Comparison of ENCODE assay signal across 8 cellular contexts in the genomic region with DNA sequence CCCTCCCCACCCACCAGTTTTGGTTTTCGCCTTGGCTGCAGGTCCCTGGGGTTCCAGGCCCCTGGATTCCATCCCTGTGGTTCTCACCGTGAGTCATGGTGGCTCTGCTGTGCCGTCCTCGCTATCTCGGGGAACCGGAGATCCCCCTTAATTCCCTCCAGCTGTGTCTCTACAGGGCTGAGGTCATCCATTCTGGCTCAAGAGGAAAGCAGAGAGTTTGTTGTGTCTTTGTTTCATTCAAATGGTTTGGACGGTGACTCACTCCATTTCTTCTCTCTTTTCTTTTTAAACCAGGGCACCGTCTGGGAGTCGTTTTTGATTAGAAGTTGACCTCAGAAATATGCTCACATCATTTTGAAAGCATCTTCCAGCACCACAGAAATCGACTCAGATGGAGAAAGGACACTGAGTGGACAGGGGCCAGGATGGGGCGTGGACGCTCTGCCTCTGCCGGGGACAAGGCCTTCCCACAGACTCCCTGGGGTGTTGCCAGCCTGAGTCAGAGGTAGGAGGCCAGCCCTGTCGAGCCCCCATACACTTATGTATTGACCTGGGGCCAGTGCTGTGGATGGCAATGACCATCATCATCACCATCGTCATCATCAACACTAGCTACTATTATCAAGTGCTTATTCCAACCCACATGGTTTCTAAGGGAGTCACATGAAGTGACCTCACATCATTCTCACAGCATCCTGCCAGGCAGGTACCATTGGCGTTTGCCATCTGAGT.
DNase-seq lines count a peak whose midpoint lies in the region; ATAC-seq and TF ChIP-seq lines count a peak whose summit lies in the region.
"Had no signal": no experiment of that assay in that cellular context is flagged by ENCODE, and none has a peak within 500 bp of the region (broad histone marks: within the 10 kb centered on the region; RNA-seq: fewer than 3 reads in every experiment).

No MANE protein-coding gene starts in this region.

- peak; percentile 98 for DNase-seq in MG63
- peak; percentile 92 for DNase-seq in dermis blood vessel endothelial cell
- peak; percentile 57 for DNase-seq in lung (ENCODE audit: low spot score)
- DNase-seq in vagina (ENCODE audit: extremely low spot score in 2 of 2) = no peak
- DNase-seq in substantia nigra (lab: John Stamatoyannopoulos, UW) = no peak
- no peak for DNase-seq in NCI-H2227 treated with DMSO at 0.1 percent for 48 hours (lab: John Stamatoyannopoulos, UW)
- DNase-seq: cerebellar nuclear complex had no signal

- 71 to 88% methylated on average over 16 of the region's 16 CpGs for WGBS in lung, 2 donors

- TF ChIP-seq CTCF in lung (IDR thresholded peaks at IDR 0.05; ENCODE audit: control extremely low read depth, extremely low read depth) = no peak
- TF ChIP-seq CTCF in vagina (IDR thresholded peaks at IDR 0.05) = no peak

- H3K4me3 ChIP-seq in MG63 (no peak overlapping the region), lung (no peak overlapping the region), vagina (no peak overlapping the region)

- H3K9me3 ChIP-seq in MG63 = peaks cover 7% of the 10 kb centered on the region
- peaks cover 0 to 4% of the 10 kb centered on the region in 2 donors for H3K9me3 ChIP-seq in lung (ENCODE audit: control insufficient read depth in 2 of 2, insufficient read depth in 1 of 2, low read length in 1 of 2)
- H3K9me3 ChIP-seq in vagina = no peaks in the 10 kb centered on the region

- H3K27ac ChIP-seq in lung (ENCODE audit: low read depth in 1 of 2, low read length in 1 of 2) (no peak overlapping the region), vagina (peak overlapping the region; percentile 83), substantia nigra (ENCODE audit: low read depth, low read length, poor library complexity, severe bottlenecking) (no peak overlapping the region)

- H3K36me3 ChIP-seq in MG63 (no peaks in the 10 kb centered on the region), lung (ENCODE audit: control insufficient read depth in 2 of 2, insufficient read depth in 2 of 2, low read length in 2 of 2) (no peaks in the 10 kb centered on the region), vagina (no peaks in the 10 kb centered on the region)

- no peak for TF ChIP-seq POLR2A in vagina (IDR thresholded peaks at IDR 0.05)

- H3K4me1 ChIP-seq in lung (ENCODE audit: control insufficient read depth in 2 of 2, insufficient read depth in 2 of 2, low read length in 2 of 2) (no peaks in the 10 kb centered on the region), vagina (peaks cover 13% of the 10 kb centered on the region)

- ATAC-seq in lung (ENCODE audit: insufficient read depth, low FRiP score) (peak; percentile 66), GM19467 (IDR thresholded peaks at IDR 0.05; ENCODE audit: unreplicated experiment) (no peak)

- H3K27me3 ChIP-seq in MG63 (no peaks in the 10 kb centered on the region), lung (ENCODE audit: control insufficient read depth, insufficient read depth) (no peaks in the 10 kb centered on the region), vagina (no peaks in the 10 kb centered on the region)

- intact Hi-C loops in vagina (cut with DNase I) = loop anchor here (5.0 kb wide), 1 partner anchor 226 kb away; no protein-coding TSS in a partner anchor

Comparison
In these comparisons a context has a peak if more than half of its experiments do, and no peak if none do; other contexts are left out.
1. DNase-seq: peak in MG63 (single experiment), dermis blood vessel endothelial cell (single experiment) and lung (single experiment); none in vagina (0 of 2), substantia nigra (0 of 49) and NCI-H2227 treated with DMSO at 0.1 percent for 48 hours (single experiment).